ENCODE assay signal across 8 cellular contexts in the genomic region with DNA sequence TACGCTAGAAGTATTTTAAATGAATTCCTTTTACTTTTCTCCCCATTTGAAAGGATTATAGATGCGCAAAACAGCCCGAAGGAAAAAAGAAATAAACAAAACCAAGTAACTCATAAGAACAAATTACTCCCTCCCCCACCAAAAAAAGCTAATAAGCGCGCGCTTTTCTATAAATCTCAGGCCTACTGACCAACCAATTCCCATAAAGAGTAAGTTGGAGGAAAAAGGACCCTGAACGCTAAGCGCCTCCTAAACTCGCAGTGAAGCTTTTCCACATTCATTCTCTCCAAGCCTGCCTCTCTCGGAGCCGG. TPM values are rescaled to one million over a fixed set of nuclear protein-coding genes. Genes with fewer than 3 reads are reported as not detected.
DNase-seq lines count a peak whose midpoint lies in the region; ATAC-seq, FAIRE-seq and TF ChIP-seq lines count a peak whose summit lies in the region.

No MANE protein-coding gene starts in this region.

- CTCF ChIA-PET in GM12878 (lab: Yijun Ruan, JAX), result interaction anchor here (1.1 to 1.6 kb wide), 3 partner anchors 15 to 55 kb away, joined by 3 to 5 read pairs (median 4); no protein-coding TSS in a partner anchor

- no TSS peak for BruUV-seq in GM12878 (replicated peaks; lab: Mats Ljungman, UMichigan)

- H3K27me3 ChIP-seq in right atrium auricular region (no peaks in the 10 kb centered on the region), GM12878 (replicated peaks in 1 of 2; ENCODE audit: control insufficient read depth in 2 of 2, insufficient read depth in 2 of 2, low read length in 1 of 2) (no peaks in the 10 kb centered on the region; a peak in 1 of 4 replicates), vagina (no peaks in the 10 kb centered on the region)

- H4K20me1 ChIP-seq in GM12878 (ENCODE audit: control insufficient read depth, insufficient read depth), result no peaks in the 10 kb centered on the region

- WGBS in GM12878 (ENCODE audit: insufficient coverage, insufficient replicate concordance, low lambda C conversion rate, missing lambda C conversion rate), result 0% methylated on average over 11 of the region's 11 CpGs

- RAD21 ChIA-PET in GM12878 (lab: Charles Lee; ENCODE audit: unreplicated experiment), result no interaction called here

- in situ Hi-C loops in GM12878 (cut with MboI), result no loop called here

- H3K27ac ChIP-seq in right atrium auricular region (peak overlapping the region; percentile 76 to 81), GM12878 (ENCODE audit: control insufficient read depth, insufficient read depth) (peak overlapping the region; percentile 85), vagina (peak overlapping the region; percentile 82)

- TF ChIP-seq RAD21 in GM12878 (IDR thresholded peaks at IDR 0.05; ENCODE audit: insufficient read depth, low read depth, low read length), result no peak

- TF ChIP-seq CTCF in right atrium auricular region (IDR thresholded peaks at IDR 0.05), result no peak
- no peak for TF ChIP-seq CTCF in GM12878 (IDR thresholded peaks at IDR 0.05 in 2 of 3, conservative IDR thresholded peaks at IDR 0.05 in 1 of 3; ENCODE audit: control insufficient read depth in 2 of 3, extremely low read depth in 1 of 3, insufficient read depth in 1 of 3, low read depth in 3 of 3, low read length in 3 of 3)
- no peak for TF ChIP-seq CTCF in vagina (IDR thresholded peaks at IDR 0.05)

- H3K4me1 ChIP-seq in right atrium auricular region (peaks cover 0 to 4% of the 10 kb centered on the region in 2 donors), GM12878 (ENCODE audit: control insufficient read depth, insufficient read depth, low read length) (peaks cover 4% of the 10 kb centered on the region; the same call in 1 of the 2 replicates), vagina (peaks cover 18% of the 10 kb centered on the region)

- no peak for TF ChIP-seq POLR2A in GM12878 (IDR thresholded peaks at IDR 0.05; ENCODE audit: low read depth, low read length)
- TF ChIP-seq POLR2A in vagina (IDR thresholded peaks at IDR 0.05), result no peak

- H3K9me3 ChIP-seq in right atrium auricular region (no peaks in the 10 kb centered on the region), GM12878 (replicated peaks; ENCODE audit: control insufficient read depth, insufficient read depth, low read length) (no peaks in the 10 kb centered on the region), vagina (no peaks in the 10 kb centered on the region)

- peak overlapping the region; percentile 71; the same call in 1 of the 2 replicates for H3K4me2 ChIP-seq in GM12878 (ENCODE audit: control insufficient read depth, insufficient read depth)

- H3K79me2 ChIP-seq in GM12878 (ENCODE audit: control insufficient read depth, insufficient read depth, low read length), result peaks cover 53% of the 10 kb centered on the region

- H3K9ac ChIP-seq in GM12878 (ENCODE audit: control insufficient read depth, insufficient read depth, low read length), result peak overlapping the region; percentile 94

- ATAC-seq in Right ventricle myocardium inferior (no peak), GM12878 (no peak), GM19463 (IDR thresholded peaks at IDR 0.05; ENCODE audit: unreplicated experiment) (no peak), HG03045 (IDR thresholded peaks at IDR 0.05; ENCODE audit: unreplicated experiment) (no peak)

- no peaks in the 10 kb centered on the region for H3K36me3 ChIP-seq in right atrium auricular region
- H3K36me3 ChIP-seq in GM12878 (ENCODE audit: control insufficient read depth in 2 of 2, insufficient read depth in 2 of 2, low read length in 1 of 2), result no peaks in the 10 kb centered on the region
- H3K36me3 ChIP-seq in vagina, result no peaks in the 10 kb centered on the region

- H3K4me3 ChIP-seq in right atrium auricular region (peak overlapping the region; percentile 81 to 84), GM12878 (peak overlapping the region; percentile 99), vagina (peak overlapping the region; percentile 75 to 81)

- no peak for FAIRE-seq in GM12878 (lab: Jason Lieb, UNC)

- no peak for DNase-seq in right atrium auricular region (ENCODE audit: low spot score)
- no peak for DNase-seq in Right ventricle myocardium inferior (ENCODE audit: missing footprints)
- DNase-seq in GM12878 (ENCODE audit: low read depth, low spot score), result no peak
- peak; percentile 50 for DNase-seq in medulla oblongata (ENCODE audit: extremely low spot score)
- DNase-seq in vagina (ENCODE audit: extremely low spot score in 2 of 2), result no peak
- DNase-seq in activated CD4-positive, alpha-beta T cell treated with anti-CD3 and anti-CD28 coated beads, Interleukin-2, amount 50 U/mL, for 4 hours, result no peak

- no peak for TF ChIP-seq EP300 in GM12878 (IDR thresholded peaks at IDR 0.05; ENCODE audit: borderline replicate concordance in 1 of 2, control insufficient read depth in 1 of 2, low read depth in 2 of 2, low read length in 2 of 2)

- intact Hi-C loops in Right ventricle myocardium inferior (cut with DNase I), result no loop called here
- intact Hi-C loops in GM12878 (cut with micrococcal nuclease; ENCODE audit: unreplicated experiment), result no loop called here
- intact Hi-C loops in vagina (cut with DNase I), result no loop called here

- POLR2A ChIA-PET in GM12878 (lab: Charles Lee), result interaction anchor here (0.6 to 1.0 kb wide), 2 partner anchors 275 to 493 kb away, joined by 3 to 7 read pairs; no protein-coding TSS in a partner anchor

- SMC1A ChIA-PET in GM12878 (lab: Charles Lee; ENCODE audit: uncharacterized antibody, unreplicated experiment), result interaction anchor here (0.7 kb wide), 1 partner anchor 48 kb away, joined by 4 read pairs; no protein-coding TSS in a partner anchor

- H2AFZ ChIP-seq in GM12878 (ENCODE audit: control insufficient read depth, low read depth, low read length), result peak overlapping the region; percentile 100

TF ChIP-seq in GM12878, 131 proteins besides CTCF, POLR2A, EP300 and RAD21:
- TF ChIP-seq FOXM1 (IDR thresholded peaks at IDR 0.05; ENCODE audit: low read depth, low read length), result 0 out of 2 replicates have a peak, but pooled peaks have one; percentile 32
- TF ChIP-seq SRF (IDR thresholded peaks at IDR 0.05; ENCODE audit: low read depth in 2 of 2, low read length in 2 of 2), result no peak

RNA-seq across cellular contexts. Expression of gene MBIP, which starts 0.6 kb away (rescaled TPM):
- total RNA-seq in right atrium auricular region, result 10 to 100 TPM in 1 of 2 donors, 1 to 10 TPM in 1; 4.5 to 10.1 TPM
- total RNA-seq in Right ventricle myocardium inferior, result 8.9 TPM
- 41.6 and 43.2 TPM in 2 replicates for total RNA-seq in GM12878 (2013; cell fraction: nucleolus; rRNA removed)
- 8.1 and 9.0 TPM in 2 replicates for total RNA-seq in GM12878 (2014; rRNA removed)
- total RNA-seq in GM12878 (2014; rRNA removed; fragmentation: Illumina TruSeq; extraction: Trizol), result 17.4 and 20.1 TPM in 2 replicates
- 17.5 and 21.5 TPM in 2 replicates for total RNA-seq in GM12878 (2021)
- polyA plus RNA-seq in GM12878 (2011; ENCODE audit: low read depth), result 10.4 TPM
- polyA plus RNA-seq in GM12878 (2011; rRNA removed), result 33.7 and 56.7 TPM in 2 replicates
- 12.8 and 14.7 TPM in 2 replicates for polyA plus RNA-seq in GM12878 (2011; cell fraction: cytosol; rRNA removed)
- polyA plus RNA-seq in GM12878 (2011; cell fraction: nucleus; rRNA removed), result 21.7 and 30.6 TPM in 2 replicates
- 20.7 and 21.4 TPM in 2 replicates for polyA plus RNA-seq in GM12878 (2012)
- 36.4 and 46.9 TPM in 2 replicates for polyA plus RNA-seq in GM12878 (2014; fragmentation: Illumina TruSeq; extraction: Trizol)
- polyA plus RNA-seq in GM12878 (2014; fragmentation: Nextera tagmentation; extraction: Ambion mirVana), result 10 to 100 TPM; 31.3 to 43.5 TPM
- 19.2 and 21.6 TPM in 2 replicates for polyA plus RNA-seq in GM12878 (2014; rRNA removed)
- 10 to 100 TPM; 33.0 to 35.8 TPM for polyA plus RNA-seq in GM12878 (2016; fragmentation: Nextera tagmentation; extraction: Ambion mirVana)
- 17.1 and 23.0 TPM in 2 replicates for polyA minus RNA-seq in GM12878 (2011; rRNA and poly(A)+ RNA removed)
- polyA minus RNA-seq in GM12878 (2011; cell fraction: cytosol; rRNA and poly(A)+ RNA removed), result 7.6 and 9.1 TPM in 2 replicates
- 29.9 and 30.5 TPM in 2 replicates for polyA minus RNA-seq in GM12878 (2011; cell fraction: nucleus; rRNA and poly(A)+ RNA removed)
- total RNA-seq in vagina, result 8.3 TPM
